Comparison of ENCODE assay signal across 9 cellular contexts in the genomic region with DNA sequence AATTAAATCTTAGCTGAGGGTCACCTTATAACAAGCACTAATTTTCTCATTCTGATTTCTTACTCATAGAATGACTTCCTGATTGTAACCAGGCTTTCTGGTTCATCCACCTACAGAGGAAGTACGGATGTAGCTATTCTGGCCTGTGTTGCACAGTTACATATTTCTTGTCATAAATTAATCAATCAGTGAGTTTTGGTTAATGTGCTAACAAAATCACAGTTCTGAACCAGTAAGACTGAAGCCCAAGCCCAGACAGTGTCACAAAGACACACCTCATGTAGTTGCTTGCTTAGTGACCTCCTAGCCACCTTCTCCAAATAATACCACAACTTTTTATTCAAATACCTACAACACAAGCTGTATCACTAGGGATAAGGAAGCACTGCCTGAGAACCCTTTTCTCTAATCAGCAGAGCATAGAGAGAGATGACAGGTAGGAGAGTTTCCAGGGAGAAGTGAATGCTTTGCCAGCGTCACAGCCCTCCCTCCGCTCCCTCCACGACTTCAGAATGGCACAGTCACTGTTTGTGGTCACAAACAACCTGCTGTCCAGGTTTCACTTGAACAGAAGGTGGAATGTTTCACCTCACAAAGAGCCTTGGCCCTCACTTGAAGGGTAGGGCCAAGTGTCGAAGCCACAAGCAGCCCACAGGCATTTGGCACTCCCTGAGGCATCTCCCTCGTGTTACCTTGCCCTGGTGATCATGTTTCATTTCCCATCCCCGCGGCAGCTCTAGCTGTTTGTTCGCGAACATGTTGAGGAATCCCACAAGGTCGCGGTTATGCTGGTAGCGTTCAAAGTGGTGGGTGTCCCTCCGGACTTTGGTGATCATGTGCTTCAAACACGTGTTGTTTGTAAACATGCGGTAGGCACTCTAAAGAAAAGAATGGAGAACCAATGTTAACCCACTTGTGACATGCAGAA.
DNase-seq lines count a peak whose midpoint lies in the region; ATAC-seq lines count a peak whose summit lies in the region.
"Had no signal": no experiment of that assay in that cellular context is flagged by ENCODE, and none has a peak within 500 bp of the region (broad histone marks: within the 10 kb centered on the region; RNA-seq: fewer than 3 reads in every experiment).

No MANE protein-coding gene starts in this region.

- H3K36me3 Mint-ChIP-seq in stimulated activated effector memory CD8-positive, alpha-beta T cell treated with anti-CD3 and anti-CD28 coated beads, Interleukin-12 subunit alpha, Interleukin-12 subunit beta, amount 100 ng/mL, for 72 hours: peaks cover 8% of the 10 kb centered on the region

- peak; percentile 33 to 42 for ATAC-seq in activated CD4-positive, CD25-positive, alpha-beta regulatory T cell treated with anti-CD3 and anti-CD28 coated beads, Interleukin-2, amount 50 U/mL, for 24 hours
- ATAC-seq in stimulated activated effector memory CD8-positive, alpha-beta T cell treated with anti-CD3 and anti-CD28 coated beads, Interleukin-12 subunit alpha, Interleukin-12 subunit beta, amount 100 ng/mL, for 72 hours: peak; percentile 63
- ATAC-seq in HG02588 (IDR thresholded peaks at IDR 0.05; ENCODE audit: unreplicated experiment): no peak

- H3K4me3 Mint-ChIP-seq in stimulated activated effector memory CD8-positive, alpha-beta T cell treated with anti-CD3 and anti-CD28 coated beads, Interleukin-12 subunit alpha, Interleukin-12 subunit beta, amount 100 ng/mL, for 72 hours: peak overlapping the region; percentile 6
- H3K4me3 Mint-ChIP-seq: activated CD4-positive, alpha-beta T cell treated with anti-CD3 and anti-CD28 coated beads, Interleukin-2, amount 10 ng/mL, durations not matched to agents 7 days and 5 days had no signal

- peaks cover 54% of the 10 kb centered on the region for H3K4me1 Mint-ChIP-seq in stimulated activated effector memory CD8-positive, alpha-beta T cell treated with anti-CD3 and anti-CD28 coated beads, Interleukin-12 subunit alpha, Interleukin-12 subunit beta, amount 100 ng/mL, for 72 hours

- DNase-seq in activated CD4-positive, CD25-positive, alpha-beta regulatory T cell treated with anti-CD3 and anti-CD28 coated beads, Interleukin-2, amount 50 U/mL, for 72 hours: no peak
- DNase-seq in HT-29 (ENCODE audit: low spot score): peak; percentile 83
- DNase-seq in cerebellar cortex (ENCODE audit: low spot score): peak; percentile 53
- no peak for DNase-seq in stimulated activated effector memory CD8-positive, alpha-beta T cell treated with anti-CD3 and anti-CD28 coated beads, Interleukin-12 subunit alpha, Interleukin-12 subunit beta, amount 100 ng/mL, for 72 hours (ENCODE audit: low spot score in 2 of 2)
- no peak for DNase-seq in NCI-H1436 (lab: John Stamatoyannopoulos, UW)
- DNase-seq in OCI-M1 (lab: John Stamatoyannopoulos, UW): no peak
- DNase-seq: activated CD4-positive, alpha-beta T cell treated with anti-CD3 and anti-CD28 coated beads, Interleukin-2, amount 10 ng/mL, durations not matched to agents 7 days and 5 days had no signal

- no peaks in the 10 kb centered on the region for H3K9me3 Mint-ChIP-seq in stimulated activated effector memory CD8-positive, alpha-beta T cell treated with anti-CD3 and anti-CD28 coated beads, Interleukin-12 subunit alpha, Interleukin-12 subunit beta, amount 100 ng/mL, for 72 hours
- H3K9me3 Mint-ChIP-seq: activated CD4-positive, alpha-beta T cell treated with anti-CD3 and anti-CD28 coated beads, Interleukin-2, amount 10 ng/mL, durations not matched to agents 7 days and 5 days had no signal

- peak overlapping the region; percentile 61 for H3K27ac Mint-ChIP-seq in stimulated activated effector memory CD8-positive, alpha-beta T cell treated with anti-CD3 and anti-CD28 coated beads, Interleukin-12 subunit alpha, Interleukin-12 subunit beta, amount 100 ng/mL, for 72 hours
- H3K27ac Mint-ChIP-seq: activated CD4-positive, alpha-beta T cell treated with anti-CD3 and anti-CD28 coated beads, Interleukin-2, amount 10 ng/mL, durations not matched to agents 7 days and 5 days had no signal

Comparison
In these comparisons a context has a peak if more than half of its experiments do, and no peak if none do; other contexts are left out.
1. DNase-seq: peak in HT-29 (single experiment) and cerebellar cortex (single experiment); none in activated CD4-positive, CD25-positive, alpha-beta regulatory T cell treated with anti-CD3 and anti-CD28 coated beads, Interleukin-2, amount 50 U/mL, for 72 hours (single experiment), stimulated activated effector memory CD8-positive, alpha-beta T cell treated with anti-CD3 and anti-CD28 coated beads, Interleukin-12 subunit alpha, Interleukin-12 subunit beta, amount 100 ng/mL, for 72 hours (0 of 2), NCI-H1436 (single experiment) and OCI-M1 (single experiment).